In genomic region chr9:137353223-137354152, GRCh38 we compare ENCODE assay signal across 22 cellular contexts. TPM values are rescaled to one million over a fixed set of nuclear protein-coding genes. Genes with fewer than 3 reads are reported as not detected.
A peak's percentile ranks its signal among the peaks of the same experiment; 100 is the strongest.
DNase-seq lines count a peak whose midpoint lies in the region; ATAC-seq and TF ChIP-seq lines count a peak whose summit lies in the region.
"Had no signal": no experiment of that assay in that cellular context is flagged by ENCODE, and none has a peak within 500 bp of the region (broad histone marks: within the 10 kb centered on the region; RNA-seq: fewer than 3 reads in every experiment).

No MANE protein-coding gene starts in this region.

- H3K27ac Mint-ChIP-seq in osteocyte (ENCODE audit: unreplicated experiment) = no peak overlapping the region
- H3K27ac Mint-ChIP-seq: activated naive CD8-positive, alpha-beta T cell treated with anti-CD3 and anti-CD28 coated beads, Interleukin-2, amount 10 ng/mL, durations not matched to agents 7 days and 5 days; CD14-positive monocyte; effector memory CD8-positive, alpha-beta T cell; H9; stimulated activated naive CD8-positive, alpha-beta T cell treated with anti-CD3 and anti-CD28 coated beads, Interleukin-15, Interleukin-2, amounts not matched to agents 100 ng/mL and 50 ng/mL, for 24 hours had no signal

- no peak for TF ChIP-seq POLR2A in suprapubic skin (IDR thresholded peaks at IDR 0.05)

- no peaks in the 10 kb centered on the region for H3K4me1 Mint-ChIP-seq in osteocyte (ENCODE audit: unreplicated experiment)
- H3K4me1 Mint-ChIP-seq: activated naive CD8-positive, alpha-beta T cell treated with anti-CD3 and anti-CD28 coated beads, Interleukin-2, amount 10 ng/mL, durations not matched to agents 7 days and 5 days; CD14-positive monocyte; H9 had no signal

- H3K27me3 Mint-ChIP-seq in osteocyte (ENCODE audit: unreplicated experiment) = no peaks in the 10 kb centered on the region
- H3K27me3 Mint-ChIP-seq: activated naive CD8-positive, alpha-beta T cell treated with anti-CD3 and anti-CD28 coated beads, Interleukin-2, amount 10 ng/mL, durations not matched to agents 7 days and 5 days; effector memory CD8-positive, alpha-beta T cell; stimulated activated naive CD8-positive, alpha-beta T cell treated with anti-CD3 and anti-CD28 coated beads, Interleukin-15, Interleukin-2, amounts not matched to agents 100 ng/mL and 50 ng/mL, for 24 hours had no signal

- POLR2A ChIA-PET in GM10248 (lab: Yijun Ruan, JAX) = no interaction called here

- CTCF ChIA-PET in GM10248 (lab: Yijun Ruan, JAX) = no interaction called here

- peaks cover 6% of the 10 kb centered on the region for H3K9me3 Mint-ChIP-seq in osteocyte (ENCODE audit: unreplicated experiment)

- peak; percentile 13 for DNase-seq in GM10248 (ENCODE audit: extremely low spot score)
- DNase-seq in dermis blood vessel endothelial cell = peak; percentile 88
- no peak for DNase-seq in left lobe of liver (ENCODE audit: low spot score)
- peak; percentile 49 for DNase-seq in pulmonary artery endothelial cell (ENCODE audit: low read depth, low spot score)
- no peak for DNase-seq in osteocyte (ENCODE audit: extremely low spot score, unreplicated experiment)
- no peak for DNase-seq in DMS53 (lab: John Stamatoyannopoulos, UW)
- DNase-seq in superior temporal gyrus (ENCODE audit: extremely low spot score) = no peak
- DNase-seq in suprapubic skin (ENCODE audit: low spot score in 2 of 2) = no peak
- DNase-seq: activated CD8-positive, alpha-beta memory T cell treated with anti-CD3 and anti-CD28 coated beads, Interleukin-2, amount 50 U/mL, for 4 hours; activated naive CD8-positive, alpha-beta T cell treated with anti-CD3 and anti-CD28 coated beads, Interleukin-2, amount 10 ng/mL, durations not matched to agents 7 days and 5 days; effector memory CD8-positive, alpha-beta T cell; H9; MG63; mucosa of descending colon; NCI-H146; NCI-H510A treated with DMSO at 0.1 percent for 48 hours; stimulated activated CD4-positive, alpha-beta T cell treated with anti-CD3 and anti-CD28 coated beads, Interleukin-2, amount 100 ng/mL, for 48 hours; WERI-Rb-1 had no signal

- WGBS in suprapubic skin = 70% methylated on average over 26 of the region's 43 CpGs

- H3K36me3 ChIP-seq in suprapubic skin = peaks cover 5% of the 10 kb centered on the region
- H3K36me3 ChIP-seq: MG63, WERI-Rb-1 had no signal

- TF ChIP-seq CTCF in GM10248 (IDR thresholded peaks at IDR 0.05; ENCODE audit: control extremely low read depth, extremely low read depth, low read depth, missing control alignments) = no peak
- no peak for TF ChIP-seq CTCF in osteocyte (IDR thresholded peaks at IDR 0.05)
- TF ChIP-seq CTCF in suprapubic skin (IDR thresholded peaks at IDR 0.05) = no peak

- peak; percentile 36 for ATAC-seq in left lobe of liver
- ATAC-seq: effector memory CD8-positive, alpha-beta T cell; mucosa of descending colon had no signal

- no peak overlapping the region for H3K4me3 Mint-ChIP-seq in osteocyte (ENCODE audit: unreplicated experiment)
- H3K4me3 Mint-ChIP-seq: activated naive CD8-positive, alpha-beta T cell treated with anti-CD3 and anti-CD28 coated beads, Interleukin-2, amount 10 ng/mL, durations not matched to agents 7 days and 5 days; effector memory CD8-positive, alpha-beta T cell; H9; stimulated activated naive CD8-positive, alpha-beta T cell treated with anti-CD3 and anti-CD28 coated beads, Interleukin-15, Interleukin-2, amounts not matched to agents 100 ng/mL and 50 ng/mL, for 24 hours had no signal

- H3K36me3 Mint-ChIP-seq in osteocyte (ENCODE audit: unreplicated experiment) = no peaks in the 10 kb centered on the region
- H3K36me3 Mint-ChIP-seq: CD14-positive monocyte had no signal

- H3K4me3 ChIP-seq in suprapubic skin = no peak overlapping the region
- H3K4me3 ChIP-seq: MG63, mucosa of descending colon, SK-N-MC, smooth muscle cell had no signal

- H3K27ac ChIP-seq in suprapubic skin = no peak overlapping the region
- H3K27ac ChIP-seq: SK-N-MC, WERI-Rb-1 had no signal

- peaks cover 5% of the 10 kb centered on the region for H3K9me3 ChIP-seq in suprapubic skin

- no peaks in the 10 kb centered on the region for H3K4me1 ChIP-seq in suprapubic skin

- TF ChIP-seq EP300 in suprapubic skin (IDR thresholded peaks at IDR 0.05) = no peak

- no peaks in the 10 kb centered on the region for H3K27me3 ChIP-seq in suprapubic skin
- H3K27me3 ChIP-seq: MG63 had no signal

RNA-seq across cellular contexts. Expression of gene NRARP, which starts 51.4 kb away (rescaled TPM):
- 64.3 and 82.2 TPM in 2 replicates for total RNA-seq in dermis blood vessel endothelial cell
- total RNA-seq in left lobe of liver = 1.3 TPM
- total RNA-seq in pulmonary artery endothelial cell = 14.0 and 16.0 TPM in 2 replicates
- 1.8 and 2.1 TPM in 2 replicates for total RNA-seq in osteocyte
- total RNA-seq in suprapubic skin = 10 to 100 TPM; 25.3 to 69.0 (median 65.5) TPM

Comparison
In these comparisons a context has a peak if more than half of its experiments do, and no peak if none do; other contexts are left out.
1. DNase-seq: peak in GM10248 (single experiment), dermis blood vessel endothelial cell (single experiment) and pulmonary artery endothelial cell (single experiment); none in left lobe of liver (single experiment), osteocyte (single experiment), DMS53 (single experiment), superior temporal gyrus (single experiment) and suprapubic skin (0 of 2).